In the genomic region with DNA sequence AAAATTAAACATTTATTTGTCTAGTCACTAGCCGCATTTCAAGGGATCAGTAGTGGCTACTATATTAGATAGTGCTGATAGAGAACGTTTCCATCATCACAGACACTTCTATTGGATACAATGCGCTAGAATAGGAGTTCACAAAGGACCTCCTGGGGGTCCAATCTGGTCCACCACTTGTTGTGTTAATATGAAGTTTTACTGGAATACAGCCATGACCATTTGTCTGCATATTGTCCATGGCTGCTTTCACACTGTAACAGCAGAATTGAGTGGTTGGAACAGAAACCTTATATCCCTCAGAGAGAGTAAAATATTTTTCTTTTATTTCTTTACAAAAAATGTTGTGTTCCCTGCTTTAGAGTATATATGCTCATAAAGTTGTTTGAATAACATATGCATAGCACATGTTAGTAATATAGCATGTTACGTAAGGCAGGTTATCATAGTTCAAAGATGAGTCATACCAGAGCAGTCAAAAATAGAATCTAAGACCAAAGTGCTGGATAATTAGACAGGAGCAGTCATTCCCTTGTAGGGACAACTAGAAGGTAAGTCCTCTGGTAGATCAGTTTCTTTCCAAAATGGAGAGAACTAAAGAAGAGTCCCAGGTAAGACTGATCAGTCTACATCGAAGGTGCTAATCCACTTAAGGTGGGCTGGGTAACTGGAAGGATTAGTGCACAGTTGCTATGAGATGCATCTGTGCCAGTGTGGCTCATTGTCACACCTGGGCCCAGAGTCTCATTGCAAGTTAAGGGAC, we compare ENCODE assay signal across 1 cellular context.
A peak's percentile ranks its signal among the peaks of the same experiment; 100 is the strongest.
TF ChIP-seq lines count a peak whose summit lies in the region.

No MANE protein-coding gene starts in this region.

TF ChIP-seq in SK-N-SH treated with all-trans-retinoic acid at 6 μM for 48 hours, 23 proteins besides CTCF, POLR2A, EP300 and RAD21 (continued from another document):
- TF ChIP-seq, protein P1, sequence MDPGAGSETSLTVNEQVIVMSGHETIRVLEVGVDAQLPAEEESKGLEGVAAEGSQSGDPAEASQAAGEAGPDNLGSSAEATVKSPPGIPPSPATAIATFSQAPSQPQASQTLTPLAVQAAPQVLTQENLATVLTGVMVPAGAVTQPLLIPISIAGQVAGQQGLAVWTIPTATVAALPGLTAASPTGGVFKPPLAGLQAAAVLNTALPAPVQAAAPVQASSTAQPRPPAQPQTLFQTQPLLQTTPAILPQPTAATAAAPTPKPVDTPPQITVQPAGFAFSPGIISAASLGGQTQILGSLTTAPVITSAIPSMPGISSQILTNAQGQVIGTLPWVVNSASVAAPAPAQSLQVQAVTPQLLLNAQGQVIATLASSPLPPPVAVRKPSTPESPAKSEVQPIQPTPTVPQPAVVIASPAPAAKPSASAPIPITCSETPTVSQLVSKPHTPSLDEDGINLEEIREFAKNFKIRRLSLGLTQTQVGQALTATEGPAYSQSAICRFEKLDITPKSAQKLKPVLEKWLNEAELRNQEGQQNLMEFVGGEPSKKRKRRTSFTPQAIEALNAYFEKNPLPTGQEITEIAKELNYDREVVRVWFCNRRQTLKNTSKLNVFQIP (CRISPR knock-in tag; IDR thresholded peaks at IDR 0.05; ENCODE audit: borderline replicate concordance, low read depth), result peak; percentile 53; the same call in 1 of the 2 replicates
- TF ChIP-seq BACH2 (CRISPR knock-in tag; IDR thresholded peaks at IDR 0.05; ENCODE audit: borderline replicate concordance), result no peak
- no peak for TF ChIP-seq ZFP30 (CRISPR knock-in tag; IDR thresholded peaks at IDR 0.05)
- TF ChIP-seq CSDC2 (CRISPR knock-in tag; IDR thresholded peaks at IDR 0.05), result 0 out of 2 replicates have a peak, but pooled peaks have one; percentile 62
- TF ChIP-seq ISL1 (CRISPR knock-in tag; IDR thresholded peaks at IDR 0.05), result peak; percentile 85
- no peak for TF ChIP-seq TOX (CRISPR knock-in tag; IDR thresholded peaks at IDR 0.05; ENCODE audit: borderline replicate concordance)
- no peak for TF ChIP-seq ESRRG (CRISPR knock-in tag; IDR thresholded peaks at IDR 0.05)
- TF ChIP-seq SNAI2 (CRISPR knock-in tag; IDR thresholded peaks at IDR 0.05), result peak; percentile 68; the same call in 1 of the 2 replicates
- no peak for TF ChIP-seq RARB (CRISPR knock-in tag; IDR thresholded peaks at IDR 0.05)
- TF ChIP-seq, protein P2, sequence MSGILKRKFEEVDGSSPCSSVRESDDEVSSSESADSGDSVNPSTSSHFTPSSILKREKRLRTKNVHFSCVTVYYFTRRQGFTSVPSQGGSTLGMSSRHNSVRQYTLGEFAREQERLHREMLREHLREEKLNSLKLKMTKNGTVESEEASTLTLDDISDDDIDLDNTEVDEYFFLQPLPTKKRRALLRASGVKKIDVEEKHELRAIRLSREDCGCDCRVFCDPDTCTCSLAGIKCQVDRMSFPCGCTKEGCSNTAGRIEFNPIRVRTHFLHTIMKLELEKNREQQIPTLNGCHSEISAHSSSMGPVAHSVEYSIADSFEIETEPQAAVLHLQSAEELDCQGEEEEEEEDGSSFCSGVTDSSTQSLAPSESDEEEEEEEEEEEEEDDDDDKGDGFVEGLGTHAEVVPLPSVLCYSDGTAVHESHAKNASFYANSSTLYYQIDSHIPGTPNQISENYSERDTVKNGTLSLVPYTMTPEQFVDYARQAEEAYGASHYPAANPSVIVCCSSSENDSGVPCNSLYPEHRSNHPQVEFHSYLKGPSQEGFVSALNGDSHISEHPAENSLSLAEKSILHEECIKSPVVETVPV (CRISPR knock-in tag; IDR thresholded peaks at IDR 0.05), result no peak
- no peak for TF ChIP-seq GLIS3 (CRISPR knock-in tag; IDR thresholded peaks at IDR 0.05)
- TF ChIP-seq ZNF565 (CRISPR knock-in tag; conservative IDR thresholded peaks at IDR 0.05; ENCODE audit: low read depth), result no peak
